1 cellular context compared by ENCODE assay signal in the genomic region with DNA sequence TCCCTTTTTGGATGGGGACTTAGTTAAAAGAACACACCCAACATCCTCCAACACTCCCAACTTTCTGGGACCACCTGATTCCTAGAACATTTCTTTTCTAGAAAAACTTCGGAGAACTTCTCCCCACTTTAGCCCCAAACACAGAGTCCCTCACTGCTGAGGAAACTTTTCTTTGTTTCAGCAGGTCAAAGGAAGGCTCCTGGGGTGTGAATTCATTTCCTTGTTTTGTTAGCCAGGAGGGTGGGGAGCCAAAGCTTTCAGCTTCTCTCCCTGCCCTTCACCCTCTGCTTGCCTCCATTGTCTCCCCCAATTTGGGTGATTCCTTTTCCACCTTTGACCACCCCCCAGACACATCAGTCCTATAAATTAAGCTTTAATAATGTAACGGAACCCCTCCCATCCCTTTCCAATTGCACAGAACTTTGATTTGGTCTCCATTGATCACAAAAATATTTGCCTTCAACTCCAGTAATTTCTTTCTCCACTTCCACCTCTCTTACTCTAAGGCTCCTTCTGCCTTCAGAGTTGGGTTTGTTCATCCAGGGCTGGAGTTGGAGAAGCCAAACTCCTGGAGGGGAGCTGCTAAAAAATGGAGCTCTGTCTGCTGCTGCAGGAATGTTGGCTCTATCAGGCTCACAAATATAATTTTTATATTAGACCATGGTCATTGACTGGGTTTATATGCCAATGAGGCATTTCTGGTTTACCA.
TF ChIP-seq lines count a peak whose summit lies in the region.

No MANE protein-coding gene starts in this region.

TF ChIP-seq in HEK293, 187 proteins besides CTCF, POLR2A, EP300 and RAD21 (continued from another document):
- TF ChIP-seq, protein P1, sequence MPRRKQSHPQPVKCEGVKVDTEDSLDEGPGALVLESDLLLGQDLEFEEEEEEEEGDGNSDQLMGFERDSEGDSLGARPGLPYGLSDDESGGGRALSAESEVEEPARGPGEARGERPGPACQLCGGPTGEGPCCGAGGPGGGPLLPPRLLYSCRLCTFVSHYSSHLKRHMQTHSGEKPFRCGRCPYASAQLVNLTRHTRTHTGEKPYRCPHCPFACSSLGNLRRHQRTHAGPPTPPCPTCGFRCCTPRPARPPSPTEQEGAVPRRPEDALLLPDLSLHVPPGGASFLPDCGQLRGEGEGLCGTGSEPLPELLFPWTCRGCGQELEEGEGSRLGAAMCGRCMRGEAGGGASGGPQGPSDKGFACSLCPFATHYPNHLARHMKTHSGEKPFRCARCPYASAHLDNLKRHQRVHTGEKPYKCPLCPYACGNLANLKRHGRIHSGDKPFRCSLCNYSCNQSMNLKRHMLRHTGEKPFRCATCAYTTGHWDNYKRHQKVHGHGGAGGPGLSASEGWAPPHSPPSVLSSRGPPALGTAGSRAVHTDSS (tag by site-specific recombination; IDR thresholded peaks at IDR 0.05), result no peak
- TF ChIP-seq SP7 (tag by site-specific recombination; IDR thresholded peaks at IDR 0.05) (no peak), ZNF843 (tag by site-specific recombination; IDR thresholded peaks at IDR 0.05) (no peak), SP3 (tag by site-specific recombination; IDR thresholded peaks at IDR 0.05) (no peak), ZNF768 (tag by site-specific recombination; IDR thresholded peaks at IDR 0.05) (no peak), MZF1 (tag by site-specific recombination; IDR thresholded peaks at IDR 0.05; ENCODE audit: borderline replicate concordance) (0 out of 2 replicates have a peak, but pooled peaks have one; percentile 56)
- TF ChIP-seq, protein P2, sequence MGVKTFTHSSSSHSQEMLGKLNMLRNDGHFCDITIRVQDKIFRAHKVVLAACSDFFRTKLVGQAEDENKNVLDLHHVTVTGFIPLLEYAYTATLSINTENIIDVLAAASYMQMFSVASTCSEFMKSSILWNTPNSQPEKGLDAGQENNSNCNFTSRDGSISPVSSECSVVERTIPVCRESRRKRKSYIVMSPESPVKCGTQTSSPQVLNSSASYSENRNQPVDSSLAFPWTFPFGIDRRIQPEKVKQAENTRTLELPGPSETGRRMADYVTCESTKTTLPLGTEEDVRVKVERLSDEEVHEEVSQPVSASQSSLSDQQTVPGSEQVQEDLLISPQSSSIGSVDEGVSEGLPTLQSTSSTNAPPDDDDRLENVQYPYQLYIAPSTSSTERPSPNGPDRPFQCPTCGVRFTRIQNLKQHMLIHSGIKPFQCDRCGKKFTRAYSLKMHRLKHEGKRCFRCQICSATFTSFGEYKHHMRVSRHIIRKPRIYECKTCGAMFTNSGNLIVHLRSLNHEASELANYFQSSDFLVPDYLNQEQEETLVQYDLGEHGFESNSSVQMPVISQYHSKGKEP (tag by site-specific recombination; IDR thresholded peaks at IDR 0.05), result no peak
- TF ChIP-seq, protein P3, sequence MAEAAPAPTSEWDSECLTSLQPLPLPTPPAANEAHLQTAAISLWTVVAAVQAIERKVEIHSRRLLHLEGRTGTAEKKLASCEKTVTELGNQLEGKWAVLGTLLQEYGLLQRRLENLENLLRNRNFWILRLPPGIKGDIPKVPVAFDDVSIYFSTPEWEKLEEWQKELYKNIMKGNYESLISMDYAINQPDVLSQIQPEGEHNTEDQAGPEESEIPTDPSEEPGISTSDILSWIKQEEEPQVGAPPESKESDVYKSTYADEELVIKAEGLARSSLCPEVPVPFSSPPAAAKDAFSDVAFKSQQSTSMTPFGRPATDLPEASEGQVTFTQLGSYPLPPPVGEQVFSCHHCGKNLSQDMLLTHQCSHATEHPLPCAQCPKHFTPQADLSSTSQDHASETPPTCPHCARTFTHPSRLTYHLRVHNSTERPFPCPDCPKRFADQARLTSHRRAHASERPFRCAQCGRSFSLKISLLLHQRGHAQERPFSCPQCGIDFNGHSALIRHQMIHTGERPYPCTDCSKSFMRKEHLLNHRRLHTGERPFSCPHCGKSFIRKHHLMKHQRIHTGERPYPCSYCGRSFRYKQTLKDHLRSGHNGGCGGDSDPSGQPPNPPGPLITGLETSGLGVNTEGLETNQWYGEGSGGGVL (tag by site-specific recombination; IDR thresholded peaks at IDR 0.05), result no peak
